Comparison of ENCODE assay signal across 1 cellular context in the genomic region with DNA sequence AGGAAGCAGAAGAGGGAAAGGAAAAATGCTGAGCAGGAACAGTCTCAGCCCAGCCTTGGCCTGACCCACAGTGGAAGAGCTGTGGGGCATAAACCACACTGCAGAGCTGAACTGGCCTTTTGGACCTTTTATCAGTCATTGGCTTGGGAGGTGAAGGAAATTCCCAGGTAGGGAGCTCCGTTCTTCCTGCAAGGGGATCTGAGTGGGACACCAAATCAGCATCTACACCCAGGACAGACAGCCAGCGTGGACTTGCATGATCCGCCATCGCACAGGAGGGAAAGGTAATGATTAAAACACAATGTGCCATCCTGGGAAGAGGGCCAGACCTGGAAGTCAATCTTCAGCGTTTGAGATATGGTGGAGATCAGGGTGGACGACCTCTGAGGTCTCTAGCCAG.
A peak's percentile ranks its signal among the peaks of the same experiment; 100 is the strongest.
TF ChIP-seq lines count a peak whose summit lies in the region.

No MANE protein-coding gene starts in this region.

TF ChIP-seq in HepG2, 621 proteins besides CTCF, POLR2A, EP300 and RAD21:
- TF ChIP-seq LCORL (IDR thresholded peaks at IDR 0.05), result no peak
- peak; percentile 6; the same call in 1 of the 2 replicates for TF ChIP-seq LCORL (CRISPR knock-in tag; IDR thresholded peaks at IDR 0.05)
- TF ChIP-seq ZNF263 (CRISPR knock-in tag; IDR thresholded peaks at IDR 0.05), result 0 out of 2 replicates have a peak, but pooled peaks have one; percentile 3
- TF ChIP-seq, protein P1, sequence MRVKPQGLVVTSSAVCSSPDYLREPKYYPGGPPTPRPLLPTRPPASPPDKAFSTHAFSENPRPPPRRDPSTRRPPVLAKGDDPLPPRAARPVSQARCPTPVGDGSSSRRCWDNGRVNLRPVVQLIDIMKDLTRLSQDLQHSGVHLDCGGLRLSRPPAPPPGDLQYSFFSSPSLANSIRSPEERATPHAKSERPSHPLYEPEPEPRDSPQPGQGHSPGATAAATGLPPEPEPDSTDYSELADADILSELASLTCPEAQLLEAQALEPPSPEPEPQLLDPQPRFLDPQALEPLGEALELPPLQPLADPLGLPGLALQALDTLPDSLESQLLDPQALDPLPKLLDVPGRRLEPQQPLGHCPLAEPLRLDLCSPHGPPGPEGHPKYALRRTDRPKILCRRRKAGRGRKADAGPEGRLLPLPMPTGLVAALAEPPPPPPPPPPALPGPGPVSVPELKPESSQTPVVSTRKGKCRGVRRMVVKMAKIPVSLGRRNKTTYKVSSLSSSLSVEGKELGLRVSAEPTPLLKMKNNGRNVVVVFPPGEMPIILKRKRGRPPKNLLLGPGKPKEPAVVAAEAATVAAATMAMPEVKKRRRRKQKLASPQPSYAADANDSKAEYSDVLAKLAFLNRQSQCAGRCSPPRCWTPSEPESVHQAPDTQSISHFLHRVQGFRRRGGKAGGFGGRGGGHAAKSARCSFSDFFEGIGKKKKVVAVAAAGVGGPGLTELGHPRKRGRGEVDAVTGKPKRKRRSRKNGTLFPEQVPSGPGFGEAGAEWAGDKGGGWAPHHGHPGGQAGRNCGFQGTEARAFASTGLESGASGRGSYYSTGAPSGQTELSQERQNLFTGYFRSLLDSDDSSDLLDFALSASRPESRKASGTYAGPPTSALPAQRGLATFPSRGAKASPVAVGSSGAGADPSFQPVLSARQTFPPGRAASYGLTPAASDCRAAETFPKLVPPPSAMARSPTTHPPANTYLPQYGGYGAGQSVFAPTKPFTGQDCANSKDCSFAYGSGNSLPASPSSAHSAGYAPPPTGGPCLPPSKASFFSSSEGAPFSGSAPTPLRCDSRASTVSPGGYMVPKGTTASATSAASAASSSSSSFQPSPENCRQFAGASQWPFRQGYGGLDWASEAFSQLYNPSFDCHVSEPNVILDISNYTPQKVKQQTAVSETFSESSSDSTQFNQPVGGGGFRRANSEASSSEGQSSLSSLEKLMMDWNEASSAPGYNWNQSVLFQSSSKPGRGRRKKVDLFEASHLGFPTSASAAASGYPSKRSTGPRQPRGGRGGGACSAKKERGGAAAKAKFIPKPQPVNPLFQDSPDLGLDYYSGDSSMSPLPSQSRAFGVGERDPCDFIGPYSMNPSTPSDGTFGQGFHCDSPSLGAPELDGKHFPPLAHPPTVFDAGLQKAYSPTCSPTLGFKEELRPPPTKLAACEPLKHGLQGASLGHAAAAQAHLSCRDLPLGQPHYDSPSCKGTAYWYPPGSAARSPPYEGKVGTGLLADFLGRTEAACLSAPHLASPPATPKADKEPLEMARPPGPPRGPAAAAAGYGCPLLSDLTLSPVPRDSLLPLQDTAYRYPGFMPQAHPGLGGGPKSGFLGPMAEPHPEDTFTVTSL (CRISPR knock-in tag; IDR thresholded peaks at IDR 0.05; ENCODE audit: borderline replicate concordance), result no peak
- 0 out of 2 replicates have a peak, but pooled peaks have one; percentile 16 for TF ChIP-seq ZNF501 (CRISPR knock-in tag; IDR thresholded peaks at IDR 0.05)
- peak; percentile 40; the same call in 1 of the 2 replicates for TF ChIP-seq GATAD2A (CRISPR knock-in tag; IDR thresholded peaks at IDR 0.05)
- TF ChIP-seq KDM2A (CRISPR knock-in tag; IDR thresholded peaks at IDR 0.05; ENCODE audit: borderline replicate concordance, low read depth), result peak; percentile 28; the same call in 1 of the 2 replicates
- TF ChIP-seq, protein P2, sequence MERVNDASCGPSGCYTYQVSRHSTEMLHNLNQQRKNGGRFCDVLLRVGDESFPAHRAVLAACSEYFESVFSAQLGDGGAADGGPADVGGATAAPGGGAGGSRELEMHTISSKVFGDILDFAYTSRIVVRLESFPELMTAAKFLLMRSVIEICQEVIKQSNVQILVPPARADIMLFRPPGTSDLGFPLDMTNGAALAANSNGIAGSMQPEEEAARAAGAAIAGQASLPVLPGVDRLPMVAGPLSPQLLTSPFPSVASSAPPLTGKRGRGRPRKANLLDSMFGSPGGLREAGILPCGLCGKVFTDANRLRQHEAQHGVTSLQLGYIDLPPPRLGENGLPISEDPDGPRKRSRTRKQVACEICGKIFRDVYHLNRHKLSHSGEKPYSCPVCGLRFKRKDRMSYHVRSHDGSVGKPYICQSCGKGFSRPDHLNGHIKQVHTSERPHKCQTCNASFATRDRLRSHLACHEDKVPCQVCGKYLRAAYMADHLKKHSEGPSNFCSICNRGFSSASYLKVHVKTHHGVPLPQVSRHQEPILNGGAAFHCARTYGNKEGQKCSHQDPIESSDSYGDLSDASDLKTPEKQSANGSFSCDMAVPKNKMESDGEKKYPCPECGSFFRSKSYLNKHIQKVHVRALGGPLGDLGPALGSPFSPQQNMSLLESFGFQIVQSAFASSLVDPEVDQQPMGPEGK (CRISPR knock-in tag; IDR thresholded peaks at IDR 0.05), result peak; percentile 7; the same call in 1 of the 2 replicates
- no peak for TF ChIP-seq FOXM1 (CRISPR knock-in tag; IDR thresholded peaks at IDR 0.05)
- TF ChIP-seq SALL1 (CRISPR knock-in tag; IDR thresholded peaks at IDR 0.05), result 0 out of 2 replicates have a peak, but pooled peaks have one; percentile 31
- peak; percentile 20; the same call in 1 of the 2 replicates for TF ChIP-seq ERF (CRISPR knock-in tag; IDR thresholded peaks at IDR 0.05)
- TF ChIP-seq ZNF253 (CRISPR knock-in tag; IDR thresholded peaks at IDR 0.05; ENCODE audit: borderline replicate concordance), result no peak
- no peak for TF ChIP-seq CREB1 (IDR thresholded peaks at IDR 0.05)
- TF ChIP-seq CREB1 (CRISPR knock-in tag; IDR thresholded peaks at IDR 0.05), result 0 out of 2 replicates have a peak, but pooled peaks have one; percentile 2
- TF ChIP-seq, protein P3, sequence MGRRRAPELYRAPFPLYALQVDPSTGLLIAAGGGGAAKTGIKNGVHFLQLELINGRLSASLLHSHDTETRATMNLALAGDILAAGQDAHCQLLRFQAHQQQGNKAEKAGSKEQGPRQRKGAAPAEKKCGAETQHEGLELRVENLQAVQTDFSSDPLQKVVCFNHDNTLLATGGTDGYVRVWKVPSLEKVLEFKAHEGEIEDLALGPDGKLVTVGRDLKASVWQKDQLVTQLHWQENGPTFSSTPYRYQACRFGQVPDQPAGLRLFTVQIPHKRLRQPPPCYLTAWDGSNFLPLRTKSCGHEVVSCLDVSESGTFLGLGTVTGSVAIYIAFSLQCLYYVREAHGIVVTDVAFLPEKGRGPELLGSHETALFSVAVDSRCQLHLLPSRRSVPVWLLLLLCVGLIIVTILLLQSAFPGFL (CRISPR knock-in tag; IDR thresholded peaks at IDR 0.05), result no peak
- TF ChIP-seq ZNF772 (CRISPR knock-in tag; IDR thresholded peaks at IDR 0.05), result no peak
- no peak for TF ChIP-seq ZBTB7B (CRISPR knock-in tag; IDR thresholded peaks at IDR 0.05)
- TF ChIP-seq ZNF879 (CRISPR knock-in tag; IDR thresholded peaks at IDR 0.05), result 0 out of 2 replicates have a peak, but pooled peaks have one; percentile 12
- TF ChIP-seq POLR2AphosphoS2 (IDR thresholded peaks at IDR 0.05; ENCODE audit: low read depth, low read length), result no peak
- TF ChIP-seq, protein P4, sequence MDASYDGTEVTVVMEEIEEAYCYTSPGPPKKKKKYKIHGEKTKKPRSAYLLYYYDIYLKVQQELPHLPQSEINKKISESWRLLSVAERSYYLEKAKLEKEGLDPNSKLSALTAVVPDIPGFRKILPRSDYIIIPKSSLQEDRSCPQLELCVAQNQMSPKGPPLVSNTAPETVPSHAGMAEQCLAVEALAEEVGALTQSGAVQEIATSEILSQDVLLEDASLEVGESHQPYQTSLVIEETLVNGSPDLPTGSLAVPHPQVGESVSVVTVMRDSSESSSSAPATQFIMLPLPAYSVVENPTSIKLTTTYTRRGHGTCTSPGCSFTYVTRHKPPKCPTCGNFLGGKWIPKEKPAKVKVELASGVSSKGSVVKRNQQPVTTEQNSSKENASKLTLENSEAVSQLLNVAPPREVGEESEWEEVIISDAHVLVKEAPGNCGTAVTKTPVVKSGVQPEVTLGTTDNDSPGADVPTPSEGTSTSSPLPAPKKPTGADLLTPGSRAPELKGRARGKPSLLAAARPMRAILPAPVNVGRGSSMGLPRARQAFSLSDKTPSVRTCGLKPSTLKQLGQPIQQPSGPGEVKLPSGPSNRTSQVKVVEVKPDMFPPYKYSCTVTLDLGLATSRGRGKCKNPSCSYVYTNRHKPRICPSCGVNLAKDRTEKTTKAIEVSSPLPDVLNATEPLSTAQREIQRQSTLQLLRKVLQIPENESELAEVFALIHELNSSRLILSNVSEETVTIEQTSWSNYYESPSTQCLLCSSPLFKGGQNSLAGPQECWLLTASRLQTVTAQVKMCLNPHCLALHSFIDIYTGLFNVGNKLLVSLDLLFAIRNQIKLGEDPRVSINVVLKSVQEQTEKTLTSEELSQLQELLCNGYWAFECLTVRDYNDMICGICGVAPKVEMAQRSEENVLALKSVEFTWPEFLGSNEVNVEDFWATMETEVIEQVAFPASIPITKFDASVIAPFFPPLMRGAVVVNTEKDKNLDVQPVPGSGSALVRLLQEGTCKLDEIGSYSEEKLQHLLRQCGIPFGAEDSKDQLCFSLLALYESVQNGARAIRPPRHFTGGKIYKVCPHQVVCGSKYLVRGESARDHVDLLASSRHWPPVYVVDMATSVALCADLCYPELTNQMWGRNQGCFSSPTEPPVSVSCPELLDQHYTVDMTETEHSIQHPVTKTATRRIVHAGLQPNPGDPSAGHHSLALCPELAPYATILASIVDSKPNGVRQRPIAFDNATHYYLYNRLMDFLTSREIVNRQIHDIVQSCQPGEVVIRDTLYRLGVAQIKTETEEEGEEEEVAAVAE (CRISPR knock-in tag; IDR thresholded peaks at IDR 0.05; ENCODE audit: borderline replicate concordance), result no peak
- TF ChIP-seq HNF4A (CRISPR knock-in tag; IDR thresholded peaks at IDR 0.05), result peak; percentile 70
- no peak for TF ChIP-seq ZNF264 (CRISPR knock-in tag; IDR thresholded peaks at IDR 0.05)
- 0 out of 2 replicates have a peak, but pooled peaks have one; percentile 67 for TF ChIP-seq ZNF670 (CRISPR knock-in tag; IDR thresholded peaks at IDR 0.05; ENCODE audit: borderline replicate concordance)
- TF ChIP-seq, protein P5, sequence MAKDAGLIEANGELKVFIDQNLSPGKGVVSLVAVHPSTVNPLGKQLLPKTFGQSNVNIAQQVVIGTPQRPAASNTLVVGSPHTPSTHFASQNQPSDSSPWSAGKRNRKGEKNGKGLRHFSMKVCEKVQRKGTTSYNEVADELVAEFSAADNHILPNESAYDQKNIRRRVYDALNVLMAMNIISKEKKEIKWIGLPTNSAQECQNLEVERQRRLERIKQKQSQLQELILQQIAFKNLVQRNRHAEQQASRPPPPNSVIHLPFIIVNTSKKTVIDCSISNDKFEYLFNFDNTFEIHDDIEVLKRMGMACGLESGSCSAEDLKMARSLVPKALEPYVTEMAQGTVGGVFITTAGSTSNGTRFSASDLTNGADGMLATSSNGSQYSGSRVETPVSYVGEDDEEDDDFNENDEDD (CRISPR knock-in tag; IDR thresholded peaks at IDR 0.05; ENCODE audit: borderline replicate concordance), result peak; percentile 9; the same call in 1 of the 2 replicates
- TF ChIP-seq HDAC1 (CRISPR knock-in tag; IDR thresholded peaks at IDR 0.05), result peak; percentile 37; the same call in 1 of the 2 replicates
- TF ChIP-seq SAP130 (CRISPR knock-in tag; IDR thresholded peaks at IDR 0.05; ENCODE audit: low read depth), result 0 out of 2 replicates have a peak, but pooled peaks have one; percentile 18
- TF ChIP-seq ZNF331 (CRISPR knock-in tag; IDR thresholded peaks at IDR 0.05), result peak; percentile 99
- peak; percentile 35; the same call in 1 of the 2 replicates for TF ChIP-seq ZNF644 (CRISPR knock-in tag; IDR thresholded peaks at IDR 0.05; ENCODE audit: low read depth)
- TF ChIP-seq RELA (CRISPR knock-in tag; IDR thresholded peaks at IDR 0.05), result no peak
- no peak for TF ChIP-seq DPF2 (CRISPR knock-in tag; IDR thresholded peaks at IDR 0.05; ENCODE audit: borderline replicate concordance, low read depth)
- TF ChIP-seq RFXAP (CRISPR knock-in tag; IDR thresholded peaks at IDR 0.05; ENCODE audit: borderline replicate concordance), result 0 out of 2 replicates have a peak, but pooled peaks have one; percentile 22
TF ChIP-seq in HepG2: peak in this region for 18.
